11 cellular contexts compared by ENCODE assay signal in the genomic region with DNA sequence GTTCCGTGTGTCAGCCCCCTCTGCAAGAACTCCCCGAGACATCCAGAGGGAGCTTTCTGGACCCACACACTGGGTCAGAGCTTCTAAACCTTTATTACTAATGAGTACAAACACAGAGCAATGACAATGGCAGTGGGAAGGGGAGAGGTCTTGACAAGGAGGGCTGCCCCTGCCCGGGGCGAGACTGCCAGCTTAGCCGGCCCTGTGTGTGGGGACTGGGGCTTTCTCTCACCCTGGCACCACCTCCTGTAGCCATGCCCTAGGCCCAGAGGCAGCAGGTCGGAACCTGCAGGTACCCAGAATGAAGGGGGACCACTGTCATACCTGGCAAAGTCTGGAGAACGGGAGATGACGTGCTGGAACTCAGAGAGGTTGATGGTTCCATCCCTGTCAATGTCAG. TPM values are rescaled to one million over a fixed set of nuclear protein-coding genes. Genes with fewer than 3 reads are reported as not detected.
DNase-seq lines count a peak whose midpoint lies in the region; ATAC-seq and TF ChIP-seq lines count a peak whose summit lies in the region.
"Had no signal": no experiment of that assay in that cellular context is flagged by ENCODE, and none has a peak within 500 bp of the region (broad histone marks: within the 10 kb centered on the region; RNA-seq: fewer than 3 reads in every experiment).

No MANE protein-coding gene starts in this region.

- DNase-seq in CD8-positive, alpha-beta T cell = no peak
- no peak for DNase-seq in OCI-LY7 (ENCODE audit: low spot score)
- DNase-seq in effector memory CD4-positive, alpha-beta T cell = no peak
- DNase-seq in psoas muscle = no peak
- DNase-seq in NCI-H2171 treated with DMSO at 0.1 percent for 48 hours (lab: John Stamatoyannopoulos, UW) = no peak
- no peak for DNase-seq in neural progenitor cell (ENCODE audit: low spot score)
- no peak for DNase-seq in GDM1 (lab: John Stamatoyannopoulos, UW)
- DNase-seq in middle frontal gyrus (ENCODE audit: extremely low spot score, low spot score) = no peak
- DNase-seq: GOT3, NCI-H748 treated with DMSO at 0.1 percent for 48 hours had no signal

- no peaks in the 10 kb centered on the region for H3K9me2 ChIP-seq in OCI-LY7 (ENCODE audit: insufficient read depth, low read length)

- peaks cover 41% of the 10 kb centered on the region for H3K36me3 Mint-ChIP-seq in CD8-positive, alpha-beta T cell
- peaks cover 12% of the 10 kb centered on the region for H3K36me3 Mint-ChIP-seq in neural progenitor cell

- BruUV-seq in OCI-LY7 (replicated peaks; lab: Mats Ljungman, UMichigan) = no TSS peak

- H3K9me3 Mint-ChIP-seq in CD8-positive, alpha-beta T cell = no peaks in the 10 kb centered on the region
- H3K9me3 Mint-ChIP-seq in neural progenitor cell = no peaks in the 10 kb centered on the region

- peak overlapping the region; percentile 94 for H3K4me3 Mint-ChIP-seq in CD8-positive, alpha-beta T cell
- no peak overlapping the region for H3K4me3 Mint-ChIP-seq in neural progenitor cell

- H4K20me1 ChIP-seq in OCI-LY7 (ENCODE audit: insufficient read depth, low read length) = no peaks in the 10 kb centered on the region
- H4K20me1 ChIP-seq in neural progenitor cell (ENCODE audit: low read depth) = peaks cover 7% of the 10 kb centered on the region

- peaks cover 6% of the 10 kb centered on the region for H3F3A ChIP-seq in neural progenitor cell (ENCODE audit: low read depth)

- TF ChIP-seq CTCF in CD8-positive, alpha-beta T cell (IDR thresholded peaks at IDR 0.05) = no peak
- TF ChIP-seq CTCF in OCI-LY7 (conservative IDR thresholded peaks at IDR 0.05; ENCODE audit: low read length) (no peak), psoas muscle (IDR thresholded peaks at IDR 0.05) (no peak), neural progenitor cell (IDR thresholded peaks at IDR 0.05) (no peak)

- H3K9me3 ChIP-seq in CD8-positive, alpha-beta T cell (ENCODE audit: low read length) = no peaks in the 10 kb centered on the region
- H3K9me3 ChIP-seq in OCI-LY7 (ENCODE audit: low read length) (no peaks in the 10 kb centered on the region), psoas muscle (no peaks in the 10 kb centered on the region), neural progenitor cell (ENCODE audit: low read depth) (no peaks in the 10 kb centered on the region)
- H3K9me3 ChIP-seq in effector memory CD4-positive, alpha-beta T cell (ENCODE audit: control insufficient read depth, low read length) = no peaks in the 10 kb centered on the region

- peaks cover 51% of the 10 kb centered on the region for H3K4me1 Mint-ChIP-seq in CD8-positive, alpha-beta T cell (ENCODE audit: low read depth)
- H3K4me1 Mint-ChIP-seq in neural progenitor cell = peaks cover 17% of the 10 kb centered on the region

- no peak for ATAC-seq in CD8-positive, alpha-beta T cell
- no peak for ATAC-seq in psoas muscle

- POLR2A ChIA-PET in CD8-positive, alpha-beta T cell (lab: Charles Lee) = interaction anchor here (0.8 to 4.6 kb wide), 7 partner anchors 13 to 337 kb away, joined by 3 to 56 read pairs (median 3); partner anchors contain the start of genes AP3S2, NGRN, SEMA4B and TTLL13
- POLR2A ChIA-PET in OCI-LY7 (lab: Charles Lee) = interaction anchor here (0.7 to 1.4 kb wide), 3 partner anchors 16 to 42 kb away, joined by 3 to 4 read pairs (median 3); partner anchors contain the start of gene SEMA4B

- no peak overlapping the region for H3K9ac ChIP-seq in neural progenitor cell

- peak overlapping the region; percentile 43 for H3K4me3 ChIP-seq in CD8-positive, alpha-beta T cell (ENCODE audit: low read depth, low read length)
- H3K4me3 ChIP-seq in OCI-LY7 (ENCODE audit: low read depth, low read length, poor library complexity, severe bottlenecking) (peak overlapping the region; percentile 79), psoas muscle (peak overlapping the region; percentile 11), neural progenitor cell (no peak overlapping the region)
- peak overlapping the region; percentile 8 for H3K4me3 ChIP-seq in effector memory CD4-positive, alpha-beta T cell (ENCODE audit: insufficient read depth, low read depth, low read length, poor library complexity, severe bottlenecking)

- peak overlapping the region; percentile 98 for H3K27ac Mint-ChIP-seq in CD8-positive, alpha-beta T cell
- no peak overlapping the region for H3K27ac Mint-ChIP-seq in neural progenitor cell

- H2AFZ ChIP-seq in OCI-LY7 (ENCODE audit: low read length) = peak overlapping the region; percentile 75; the same call in 1 of the 2 replicates
- H2AFZ ChIP-seq in neural progenitor cell (replicated peaks) = no peak overlapping the region

- H3K79me2 ChIP-seq in OCI-LY7 (ENCODE audit: insufficient read depth, low read depth, low read length) = peaks cover 20% of the 10 kb centered on the region; the same call in 1 of the 2 replicates
- no peaks in the 10 kb centered on the region for H3K79me2 ChIP-seq in neural progenitor cell (ENCODE audit: low read depth)

- WGBS in psoas muscle, 3 donors = 76 to 81% (median 76%) methylated on average over 8 of the region's 8 CpGs

- peaks cover 31% of the 10 kb centered on the region for H3K36me3 ChIP-seq in CD8-positive, alpha-beta T cell (ENCODE audit: insufficient read depth, low read length)
- H3K36me3 ChIP-seq in OCI-LY7 (ENCODE audit: insufficient read depth, low read length) (peaks cover 42% of the 10 kb centered on the region; the same call in 1 of the 2 replicates), psoas muscle (ENCODE audit: insufficient read depth in 1 of 2, low read depth in 1 of 2) (peaks cover 4 to 57% of the 10 kb centered on the region in 2 donors), neural progenitor cell (no peaks in the 10 kb centered on the region)
- H3K36me3 ChIP-seq in effector memory CD4-positive, alpha-beta T cell (ENCODE audit: control insufficient read depth, insufficient read depth, low read length) = peaks cover 29% of the 10 kb centered on the region

- peak overlapping the region; percentile 93 for H3K4me2 ChIP-seq in OCI-LY7 (ENCODE audit: low read length)
- H3K4me2 ChIP-seq in neural progenitor cell = no peak overlapping the region

- H3K27ac ChIP-seq in CD8-positive, alpha-beta T cell (ENCODE audit: low read depth, low read length) = peak overlapping the region; percentile 86
- H3K27ac ChIP-seq in OCI-LY7 (ENCODE audit: low read depth, low read length, poor library complexity, severe bottlenecking) (peak overlapping the region; percentile 73), psoas muscle (peak overlapping the region; percentile 60), neural progenitor cell (no peak overlapping the region)
- peak overlapping the region; percentile 96 for H3K27ac ChIP-seq in effector memory CD4-positive, alpha-beta T cell (ENCODE audit: insufficient read depth, low read length, poor library complexity, severe bottlenecking)

- CTCF ChIA-PET in CD8-positive, alpha-beta T cell (lab: Charles Lee) = interaction anchor here (0.8 to 1.7 kb wide), 6 partner anchors 9 to 57 kb away, joined by 3 to 8 read pairs (median 4); partner anchors contain the start of gene SEMA4B
- CTCF ChIA-PET in OCI-LY7 (lab: Charles Lee; ENCODE audit: unreplicated experiment) = interaction anchor here (0.7 to 2.3 kb wide), 3 partner anchors 9 to 748 kb away, joined by 3 to 8 read pairs (median 6); no protein-coding TSS in a partner anchor

- no peaks in the 10 kb centered on the region for H3K27me3 Mint-ChIP-seq in CD8-positive, alpha-beta T cell (ENCODE audit: low read depth)
- peaks cover 3% of the 10 kb centered on the region for H3K27me3 Mint-ChIP-seq in neural progenitor cell (ENCODE audit: insufficient read depth, low read depth)

- intact Hi-C loops in CD8-positive, alpha-beta T cell (cut with DNase I, micrococcal nuclease) = loop anchor here (1.0 to 10.0 kb wide), 8 partner anchors 11 to 336 kb away; partner anchors contain the start of genes IQGAP1 (in 2 of the 2), AP3S2 (in 1 of the 2), IDH2 (in 1 of the 2) and SEMA4B (in 1 of the 2)
- intact Hi-C loops in OCI-LY7 (cut with micrococcal nuclease; ENCODE audit: unreplicated experiment) = loop anchor here (2.0 to 10.0 kb wide), 5 partner anchors 57 to 764 kb away; partner anchors contain the start of genes IDH2, PRC1 and ZNF774
- intact Hi-C loops in psoas muscle (cut with DNase I) = no loop called here

- H3K4me1 ChIP-seq in CD8-positive, alpha-beta T cell (ENCODE audit: insufficient read depth, low read length) = peaks cover 47% of the 10 kb centered on the region
- H3K4me1 ChIP-seq in OCI-LY7 (ENCODE audit: insufficient read depth, low read length, poor library complexity, severe bottlenecking) = peaks cover 31% of the 10 kb centered on the region
- H3K4me1 ChIP-seq in effector memory CD4-positive, alpha-beta T cell (ENCODE audit: control insufficient read depth, insufficient read depth, low read length, poor library complexity, severe bottlenecking) = peaks cover 45% of the 10 kb centered on the region
- H3K4me1 ChIP-seq in psoas muscle = peaks cover 39% of the 10 kb centered on the region
- no peaks in the 10 kb centered on the region for H3K4me1 ChIP-seq in neural progenitor cell

- H3K27me3 ChIP-seq in CD8-positive, alpha-beta T cell (ENCODE audit: insufficient read depth, low read length) = no peaks in the 10 kb centered on the region
- H3K27me3 ChIP-seq in effector memory CD4-positive, alpha-beta T cell (replicated peaks; ENCODE audit: control insufficient read depth, insufficient read depth, low read length, poor library complexity, severe bottlenecking) = no peaks in the 10 kb centered on the region
- H3K27me3 ChIP-seq in psoas muscle (ENCODE audit: insufficient read depth in 3 of 3, low read length in 2 of 3) = no peaks in the 10 kb centered on the region
- peaks cover 11% of the 10 kb centered on the region for H3K27me3 ChIP-seq in neural progenitor cell

RNA-seq across cellular contexts. Expression of gene CIB1, which starts 3.1 kb away (rescaled TPM):
- 100 to 1,000 TPM; 251 to 268 TPM for total RNA-seq in CD8-positive, alpha-beta T cell
- 52.8 and 53.2 TPM in 2 replicates for total RNA-seq in OCI-LY7 (2014; rRNA removed; shearing (Covaris generic))
- total RNA-seq in OCI-LY7 (2022) (54.5 and 66.0 TPM in 2 replicates), psoas muscle (10 to 100 TPM; 45.7 to 58.1 (median 56.6) TPM), neural progenitor cell (ENCODE audit: low replicate concordance) (5.2 and 7.7 TPM in 2 replicates)
- polyA plus RNA-seq in psoas muscle = 100 to 1,000 TPM in 1 of 3 donors, 10 to 100 TPM in 2; 72.0 to 154 (median 96.5) TPM

RNA-seq across cellular contexts. Expression of gene GDPGP1, which starts 3.4 kb away (rescaled TPM):
- 1 to 10 TPM; 4.4 to 7.1 TPM for total RNA-seq in CD8-positive, alpha-beta T cell
- 8.1 and 22.3 TPM in 2 replicates for total RNA-seq in OCI-LY7 (2014; rRNA removed; shearing (Covaris generic))
- total RNA-seq in OCI-LY7 (2022) (12.1 and 12.9 TPM in 2 replicates), psoas muscle (1 to 10 TPM; 1.3 to 4.5 (median 2.6) TPM), neural progenitor cell (ENCODE audit: low replicate concordance) (0.67 and 3.5 TPM in 2 replicates)
- polyA plus RNA-seq in psoas muscle = 1 to 10 TPM in 2 of 3 donors, under 1 TPM in 1; 0.96 to 5.9 (median 3.1) TPM

RNA-seq across cellular contexts. Expression of gene TTLL13, which starts 18.7 kb away (rescaled TPM):
- total RNA-seq in CD8-positive, alpha-beta T cell = 1 to 10 TPM in 1 of 2 experiments, under 1 TPM in 1; 0.28 to 1.1 TPM
- 0.57 and 0.88 TPM in 2 replicates for total RNA-seq in OCI-LY7 (2014; rRNA removed; shearing (Covaris generic))
- total RNA-seq in OCI-LY7 (2022) (0.77 and 1.3 TPM in 2 replicates), psoas muscle (under 1 TPM in 2 of 4 donors, not detected in 2; 0.08 to 0.69 TPM), neural progenitor cell (ENCODE audit: low replicate concordance) (0.19 TPM in 1 of 2 replicates, not detected in the other)
- polyA plus RNA-seq in psoas muscle = under 1 TPM; 0.03 to 0.13 (median 0.05) TPM
- total RNA-seq: M059J had no signal

RNA-seq across cellular contexts. Expression of gene SEMA4B, which starts 29.5 kb away (rescaled TPM):
- total RNA-seq in CD8-positive, alpha-beta T cell = 10 to 100 TPM in 1 of 2 experiments, 1 to 10 TPM in 1; 7.5 to 12.3 TPM
- total RNA-seq in OCI-LY7 (2014; rRNA removed; shearing (Covaris generic)) = 21.9 and 44.1 TPM in 2 replicates
- total RNA-seq in OCI-LY7 (2022) (34.9 and 38.2 TPM in 2 replicates), psoas muscle (10 to 100 TPM in 1 of 4 donors, 1 to 10 TPM in 3; 4.4 to 10.8 (median 4.5) TPM), neural progenitor cell (ENCODE audit: low replicate concordance) (7.7 and 18.9 TPM in 2 replicates)
- polyA plus RNA-seq in psoas muscle = 1 to 10 TPM; 1.4 to 3.3 (median 1.8) TPM

RNA-seq across cellular contexts. Expression of gene NGRN, which starts 34.9 kb away (rescaled TPM):
- total RNA-seq in CD8-positive, alpha-beta T cell = 10 to 100 TPM; 57.8 to 62.0 TPM
- 65.0 and 72.8 TPM in 2 replicates for total RNA-seq in OCI-LY7 (2014; rRNA removed; shearing (Covaris generic))
- 40.0 and 44.4 TPM in 2 replicates for total RNA-seq in OCI-LY7 (2022)
- 100 to 1,000 TPM; 188 to 219 (median 200) TPM for total RNA-seq in psoas muscle
- 100 to 1,000 TPM; 212 to 298 (median 221) TPM for polyA plus RNA-seq in psoas muscle
- total RNA-seq in neural progenitor cell (ENCODE audit: low replicate concordance) = 47.8 and 66.8 TPM in 2 replicates

Comparison
In these comparisons a context has a peak if more than half of its experiments do, and no peak if none do; other contexts are left out.
1. intact Hi-C loops: an anchor here in CD8-positive, alpha-beta T cell (1.0 to 10.0 kb wide) and OCI-LY7 (2.0 to 10.0 kb wide); none called in psoas muscle.